In the genomic region with DNA sequence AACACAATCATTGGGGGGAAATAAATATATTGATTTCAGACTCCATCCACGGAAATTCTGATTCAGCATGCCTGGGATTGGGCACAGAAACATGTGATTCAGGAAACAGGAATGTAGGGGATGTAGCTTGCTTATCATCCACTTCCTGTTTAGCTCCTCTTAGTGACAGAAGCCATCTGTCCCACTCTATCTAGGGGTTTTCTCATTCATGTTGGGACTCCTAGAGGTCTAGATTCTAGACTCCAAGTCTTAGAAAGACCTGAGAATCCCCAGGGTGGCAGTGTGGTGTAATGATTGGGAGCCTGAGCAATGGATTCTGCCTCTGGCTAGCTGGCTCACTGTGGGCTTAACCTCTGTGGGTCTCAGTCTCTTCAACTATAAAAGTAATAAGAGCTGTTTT, we compare ENCODE assay signal across 13 cellular contexts.
DNase-seq lines count a peak whose midpoint lies in the region; ATAC-seq and TF ChIP-seq lines count a peak whose summit lies in the region.
"Had no signal": no experiment of that assay in that cellular context is flagged by ENCODE, and none has a peak within 500 bp of the region (broad histone marks: within the 10 kb centered on the region; RNA-seq: fewer than 3 reads in every experiment).

No MANE protein-coding gene starts in this region.

- no peaks in the 10 kb centered on the region for H3K9me3 Mint-ChIP-seq in MCF 10A (ENCODE audit: unreplicated experiment)
- H3K9me3 Mint-ChIP-seq: activated B cell treated with CpG ODN at 0.5 μM for 24 hours had no signal

- no peaks in the 10 kb centered on the region for H4K20me1 ChIP-seq in smooth muscle cell (ENCODE audit: low read depth)

- no peaks in the 10 kb centered on the region for H3K4me1 ChIP-seq in breast epithelium
- H3K4me1 ChIP-seq in smooth muscle cell (ENCODE audit: low read depth), result no peaks in the 10 kb centered on the region
- H3K4me1 ChIP-seq in esophagus squamous epithelium, result peaks cover 0 to 10% (median 7%) of the 10 kb centered on the region in 3 donors

- H3K4me3 ChIP-seq in breast epithelium, result no peak overlapping the region
- no peak overlapping the region for H3K4me3 ChIP-seq in fibroblast of villous mesenchyme (ENCODE audit: low read depth, low read length)
- no peak overlapping the region for H3K4me3 ChIP-seq in smooth muscle cell
- H3K4me3 ChIP-seq in esophagus squamous epithelium, result no peak overlapping the region

- H3K27me3 Mint-ChIP-seq in MCF 10A (ENCODE audit: insufficient read depth, unreplicated experiment), result no peaks in the 10 kb centered on the region
- H3K27me3 Mint-ChIP-seq: activated B cell treated with CpG ODN at 0.5 μM for 24 hours had no signal

- peak overlapping the region; percentile 42 for H3K4me2 ChIP-seq in smooth muscle cell

- BruUV-seq in MCF 10A (replicated peaks; lab: Mats Ljungman, UMichigan), result no TSS peak

- H3F3A ChIP-seq in smooth muscle cell (ENCODE audit: low read depth), result no peaks in the 10 kb centered on the region

- no peaks in the 10 kb centered on the region for H3K27me3 ChIP-seq in breast epithelium
- no peaks in the 10 kb centered on the region for H3K27me3 ChIP-seq in smooth muscle cell (ENCODE audit: low read depth)
- no peaks in the 10 kb centered on the region for H3K27me3 ChIP-seq in esophagus squamous epithelium
- H3K27me3 ChIP-seq: neutrophil had no signal

- H3K9me3 ChIP-seq in breast epithelium (no peaks in the 10 kb centered on the region), smooth muscle cell (replicated peaks; ENCODE audit: low read depth) (no peaks in the 10 kb centered on the region), esophagus squamous epithelium (no peaks in the 10 kb centered on the region)
- H3K9me3 ChIP-seq: neutrophil had no signal

- CTCF ChIA-PET in MCF 10A (lab: Yijun Ruan, JAX), result interaction anchor here (0.6 to 1.2 kb wide), 5 partner anchors 12 to 401 kb away, joined by 3 to 5 read pairs (median 4); no protein-coding TSS in a partner anchor

- peak overlapping the region; percentile 57 for H2AFZ ChIP-seq in smooth muscle cell (ENCODE audit: low read depth)

- H3K27ac ChIP-seq in breast epithelium (no peak overlapping the region), smooth muscle cell (ENCODE audit: low read depth) (peak overlapping the region; percentile 49), esophagus squamous epithelium (no peak overlapping the region)
- H3K27ac ChIP-seq: neutrophil had no signal

- TF ChIP-seq CTCF in MCF 10A (IDR thresholded peaks at IDR 0.05; ENCODE audit: unreplicated experiment) (no peak), breast epithelium (IDR thresholded peaks at IDR 0.05) (no peak), fibroblast of villous mesenchyme (IDR thresholded peaks at IDR 0.05; ENCODE audit: insufficient read depth, low read depth, low read length) (peak; percentile 19), smooth muscle cell (IDR thresholded peaks at IDR 0.05; ENCODE audit: borderline replicate concordance, insufficient read depth, poor library complexity, severe bottlenecking) (no peak), esophagus squamous epithelium (IDR thresholded peaks at IDR 0.05) (no peak)

- H3K4me3 Mint-ChIP-seq in MCF 10A (ENCODE audit: unreplicated experiment), result no peak overlapping the region
- H3K4me3 Mint-ChIP-seq: activated B cell treated with CpG ODN at 0.5 μM for 24 hours had no signal

- TF ChIP-seq POLR2A in breast epithelium (IDR thresholded peaks at IDR 0.05) (no peak), esophagus squamous epithelium (IDR thresholded peaks at IDR 0.05) (no peak)

- H3K27ac Mint-ChIP-seq in MCF 10A (ENCODE audit: low read depth, unreplicated experiment), result no peak overlapping the region
- H3K27ac Mint-ChIP-seq: activated B cell treated with CpG ODN at 0.5 μM for 24 hours had no signal

- no peaks in the 10 kb centered on the region for H3K79me2 ChIP-seq in smooth muscle cell (ENCODE audit: low read depth)

- H3K9ac ChIP-seq in smooth muscle cell (ENCODE audit: low read depth), result no peak overlapping the region

- POLR2A ChIA-PET in MCF 10A (lab: Yijun Ruan, JAX), result no interaction called here

- DNase-seq in MCF 10A (ENCODE audit: unreplicated experiment) (peak; percentile 14), breast epithelium (ENCODE audit: low spot score in 2 of 2) (no peak), SW480 (ENCODE audit: low spot score) (peak; percentile 6), fibroblast of villous mesenchyme (ENCODE audit: low read depth) (peak; percentile 72), smooth muscle cell (lab: John Stamatoyannopoulos, UW; ENCODE audit: unreplicated experiment) (no peak), NCI-H526 treated with DMSO at 0.1 percent for 48 hours (lab: John Stamatoyannopoulos, UW) (no peak), esophagus squamous epithelium (lab: John Stamatoyannopoulos, UW) (no peak)
- DNase-seq: activated B cell treated with CpG ODN at 0.5 μM for 24 hours; cortex of kidney; NCI-H1417; stimulated activated CD4-positive, alpha-beta T cell treated with anti-CD3 and anti-CD28 coated beads, Interleukin-4, amount 100 ng/mL, for 4 hours had no signal

- H3K36me3 ChIP-seq in breast epithelium (no peaks in the 10 kb centered on the region), smooth muscle cell (ENCODE audit: low read depth) (no peaks in the 10 kb centered on the region), esophagus squamous epithelium (no peaks in the 10 kb centered on the region)
- H3K36me3 ChIP-seq: neutrophil had no signal

- H3K4me1 Mint-ChIP-seq in MCF 10A (ENCODE audit: insufficient read depth, unreplicated experiment), result no peaks in the 10 kb centered on the region
- H3K4me1 Mint-ChIP-seq: activated B cell treated with CpG ODN at 0.5 μM for 24 hours had no signal

- no peaks in the 10 kb centered on the region for H3K36me3 Mint-ChIP-seq in MCF 10A (ENCODE audit: insufficient read depth, unreplicated experiment)

- intact Hi-C loops in MCF 10A (cut with micrococcal nuclease), result no loop called here
- intact Hi-C loops in breast epithelium (cut with DNase I; ENCODE audit: low total_unique reads), result no loop called here
- intact Hi-C loops in esophagus squamous epithelium (cut with DNase I), result no loop called here

- ATAC-seq in GM21390 (IDR thresholded peaks at IDR 0.05; ENCODE audit: unreplicated experiment), result no peak

- 21% methylated on average over 1 of the region's 1 CpG for WGBS in smooth muscle cell (ENCODE audit: low lambda C conversion rate)
- WGBS in esophagus squamous epithelium, 2 donors, result 35 to 41% methylated on average over 1 of the region's 1 CpG

Comparison
In these comparisons a context has a peak if more than half of its experiments do, and no peak if none do; other contexts are left out.
1. DNase-seq: peak in MCF 10A (single experiment), SW480 (single experiment) and fibroblast of villous mesenchyme (single experiment); none in breast epithelium (0 of 2), smooth muscle cell (single experiment), NCI-H526 treated with DMSO at 0.1 percent for 48 hours (single experiment) and esophagus squamous epithelium (single experiment).